38 cellular contexts compared by ENCODE assay signal in genomic region chr10:18685555-18685954, GRCh38.
"Had no signal": no experiment of that assay in that cellular context is flagged by ENCODE, and none has a peak within 500 bp of the region (broad histone marks: within the 10 kb centered on the region; RNA-seq: fewer than 3 reads in every experiment).

No MANE protein-coding gene starts in this region.

- DNase-seq: activated effector memory CD4-positive, alpha-beta T cell treated with anti-CD3 and anti-CD28 coated beads, Interleukin-2, amount 50 U/mL, for 16 hours; activated effector memory CD4-positive, alpha-beta T cell treated with Interleukin-2 at 50 U/mL for 16 hours; activated gamma-delta T cell; activated gamma-delta T cell treated with Interleukin-2 at 50 U/mL for 16 hours; activated naive CD4-positive, alpha-beta T cell; activated naive CD4-positive, alpha-beta T cell treated with anti-CD3 and anti-CD28 coated beads, Interleukin-2, amount 10 ng/mL, durations not matched to agents 7 days and 5 days; activated naive CD4-positive, alpha-beta T cell treated with anti-CD3 and anti-CD28 coated beads, Interleukin-2, amount 50 U/mL, for 16 hours; activated naive CD4-positive, alpha-beta T cell treated with Interleukin-2 at 50 U/mL for 16 hours; activated naive CD8-positive, alpha-beta T cell treated with anti-CD3 and anti-CD28 coated beads for 36 hours; activated naive CD8-positive, alpha-beta T cell treated with anti-CD3 and anti-CD28 coated beads, Interleukin-2, amount 10 ng/mL, durations not matched to agents 7 days and 5 days; activated T-cell treated with anti-CD3 and anti-CD28 coated beads, Interleukin-2, amount 50 U/mL, for 1 hour; activated T-cell treated with anti-CD3 and anti-CD28 coated beads, Interleukin-2, amount 50 U/mL, for 24 hours; activated T-cell treated with anti-CD3 and anti-CD28 coated beads, Interleukin-2, amount 50 U/mL, for 4 hours; activated T-cell treated with anti-CD3 and anti-CD28 coated beads, Interleukin-2, amount 50 U/mL, for 48 hours; adrenal gland; amniotic stem cell; amygdala; anterior cingulate cortex; aorta; body of pancreas; brain microvascular endothelial cell; caudate nucleus; central memory CD4-positive, alpha-beta T cell; cerebellar nuclear complex had no signal

- ATAC-seq: activated naive CD8-positive, alpha-beta T cell treated with anti-CD3 and anti-CD28 coated beads, Interleukin-2, amount 50 U/mL, for 24 hours; activated T-cell treated with anti-CD3 and anti-CD28 coated beads, Interleukin-2, amount 50 U/mL, for 4 hours; activated T-helper 17 cell treated with anti-CD3 and anti-CD28 coated beads, Interleukin-2, amount 50 U/mL, for 72 hours; body of pancreas had no signal

- H3K9me3 Mint-ChIP-seq: activated naive CD4-positive, alpha-beta T cell treated with anti-CD3 and anti-CD28 coated beads for 36 hours; activated naive CD4-positive, alpha-beta T cell treated with anti-CD3 and anti-CD28 coated beads, Interleukin-2, amount 10 ng/mL, durations not matched to agents 7 days and 5 days; activated naive CD4-positive, alpha-beta T cell treated with anti-CD3 and anti-CD28 coated beads, Interleukin-2, amount 50 U/mL, for 24 hours; activated naive CD4-positive, alpha-beta T cell treated with anti-CD3 and anti-CD28 coated beads, Interleukin-2, amount 50 U/mL, for 72 hours; activated naive CD8-positive, alpha-beta T cell treated with anti-CD3 and anti-CD28 coated beads for 36 hours; activated naive CD8-positive, alpha-beta T cell treated with anti-CD3 and anti-CD28 coated beads, Interleukin-2, amount 10 ng/mL, durations not matched to agents 7 days and 5 days; activated naive CD8-positive, alpha-beta T cell treated with anti-CD3 and anti-CD28 coated beads, Interleukin-2, amount 50 U/mL, for 24 hours; activated T-cell treated with anti-CD3 and anti-CD28 coated beads, Interleukin-2, amount 50 U/mL, for 24 hours; activated T-cell treated with anti-CD3 and anti-CD28 coated beads, Interleukin-2, amount 50 U/mL, for 4 hours; activated T-cell treated with anti-CD3 and anti-CD28 coated beads, Interleukin-2, amount 50 U/mL, for 72 hours; activated T-helper 1 cell treated with anti-CD3 and anti-CD28 coated beads, Interleukin-12 subunit alpha, Interleukin-12 subunit beta, Interleukin-2, Interleukin-4 antibody, amounts not matched to agents 30 ng/mL and 10 ng/mL and 1 ng/mL, durations not matched to agents 14 hours and 24 hours and 36 hours; activated T-helper 17 cell treated with anti-CD3 and anti-CD28 coated beads, Interleukin-2, amount 50 U/mL, for 72 hours; activated T-helper 2 cell treated with anti-CD3 and anti-CD28 coated beads, Interferon-gamma antibody, Interleukin-2, Interleukin-4, amounts not matched to agents 10 μg/mL and 5 μg/mL and 100 μg/mL, durations not matched to agents 14 hours and 24 hours and 36 hours; central memory CD8-positive, alpha-beta T cell had no signal

- H3K4me1 ChIP-seq: adrenal gland, ascending aorta, body of pancreas, breast epithelium had no signal

- H3K36me3 Mint-ChIP-seq: activated naive CD4-positive, alpha-beta T cell treated with anti-CD3 and anti-CD28 coated beads, Interleukin-2, amount 50 U/mL, for 72 hours had no signal

- H3K4me3 ChIP-seq: adrenal gland, ascending aorta, body of pancreas, breast epithelium, cardiac muscle cell had no signal

- H3K27me3 ChIP-seq: adrenal gland, ascending aorta, body of pancreas, brain microvascular endothelial cell, breast epithelium, cardiac muscle cell had no signal

- H3K36me3 ChIP-seq: adrenal gland, ascending aorta, brain microvascular endothelial cell, breast epithelium, cardiac muscle cell had no signal

- H3K27ac ChIP-seq: adrenal gland, ascending aorta, body of pancreas, brain microvascular endothelial cell, breast epithelium, cardiac muscle cell had no signal

- H3K9me3 ChIP-seq: adrenal gland, ascending aorta, body of pancreas, breast epithelium had no signal

- H3K4me3 Mint-ChIP-seq: activated naive CD4-positive, alpha-beta T cell treated with anti-CD3 and anti-CD28 coated beads for 36 hours; activated naive CD4-positive, alpha-beta T cell treated with anti-CD3 and anti-CD28 coated beads, Interleukin-2, amount 10 ng/mL, durations not matched to agents 7 days and 5 days; activated naive CD4-positive, alpha-beta T cell treated with anti-CD3 and anti-CD28 coated beads, Interleukin-2, amount 50 U/mL, for 24 hours; activated naive CD8-positive, alpha-beta T cell; activated naive CD8-positive, alpha-beta T cell treated with anti-CD3 and anti-CD28 coated beads for 36 hours; activated naive CD8-positive, alpha-beta T cell treated with anti-CD3 and anti-CD28 coated beads, Interleukin-2, amount 10 ng/mL, durations not matched to agents 7 days and 5 days; activated naive CD8-positive, alpha-beta T cell treated with anti-CD3 and anti-CD28 coated beads, Interleukin-2, amount 50 U/mL, for 24 hours; activated T-cell treated with anti-CD3 and anti-CD28 coated beads, Interleukin-2, amount 50 U/mL, for 24 hours; activated T-cell treated with anti-CD3 and anti-CD28 coated beads, Interleukin-2, amount 50 U/mL, for 4 hours; activated T-cell treated with anti-CD3 and anti-CD28 coated beads, Interleukin-2, amount 50 U/mL, for 72 hours; activated T-helper 1 cell treated with anti-CD3 and anti-CD28 coated beads, Interleukin-12 subunit alpha, Interleukin-12 subunit beta, Interleukin-2, Interleukin-4 antibody, amounts not matched to agents 30 ng/mL and 10 ng/mL and 1 ng/mL, durations not matched to agents 14 hours and 24 hours and 36 hours; activated T-helper 17 cell treated with anti-CD3 and anti-CD28 coated beads, Interleukin-2, amount 50 U/mL, for 72 hours; brain; central memory CD8-positive, alpha-beta T cell had no signal

- H3K27ac Mint-ChIP-seq: activated naive CD4-positive, alpha-beta T cell treated with anti-CD3 and anti-CD28 coated beads for 36 hours; activated naive CD4-positive, alpha-beta T cell treated with anti-CD3 and anti-CD28 coated beads, Interleukin-2, amount 10 ng/mL, durations not matched to agents 7 days and 5 days; activated naive CD4-positive, alpha-beta T cell treated with anti-CD3 and anti-CD28 coated beads, Interleukin-2, amount 50 U/mL, for 24 hours; activated naive CD4-positive, alpha-beta T cell treated with anti-CD3 and anti-CD28 coated beads, Interleukin-2, amount 50 U/mL, for 72 hours; activated naive CD8-positive, alpha-beta T cell; activated naive CD8-positive, alpha-beta T cell treated with anti-CD3 and anti-CD28 coated beads for 36 hours; activated naive CD8-positive, alpha-beta T cell treated with anti-CD3 and anti-CD28 coated beads, Interleukin-2, amount 50 U/mL, for 24 hours; activated T-cell treated with anti-CD3 and anti-CD28 coated beads, Interleukin-2, amount 50 U/mL, for 24 hours; activated T-cell treated with anti-CD3 and anti-CD28 coated beads, Interleukin-2, amount 50 U/mL, for 72 hours; activated T-helper 1 cell treated with anti-CD3 and anti-CD28 coated beads, Interleukin-12 subunit alpha, Interleukin-12 subunit beta, Interleukin-2, Interleukin-4 antibody, amounts not matched to agents 30 ng/mL and 10 ng/mL and 1 ng/mL, durations not matched to agents 14 hours and 24 hours and 36 hours; activated T-helper 17 cell treated with anti-CD3 and anti-CD28 coated beads, Interleukin-2, amount 50 U/mL, for 72 hours; activated T-helper 2 cell treated with anti-CD3 and anti-CD28 coated beads, Interferon-gamma antibody, Interleukin-2, Interleukin-4, amounts not matched to agents 10 μg/mL and 5 μg/mL and 100 μg/mL, durations not matched to agents 14 hours and 24 hours and 36 hours; brain had no signal

- H3K27me3 Mint-ChIP-seq: activated naive CD8-positive, alpha-beta T cell treated with anti-CD3 and anti-CD28 coated beads, Interleukin-2, amount 50 U/mL, for 24 hours; activated T-helper 17 cell treated with anti-CD3 and anti-CD28 coated beads, Interleukin-2, amount 50 U/mL, for 72 hours; brain had no signal
